ENCODE assay signal across 8 cellular contexts in the genomic region with DNA sequence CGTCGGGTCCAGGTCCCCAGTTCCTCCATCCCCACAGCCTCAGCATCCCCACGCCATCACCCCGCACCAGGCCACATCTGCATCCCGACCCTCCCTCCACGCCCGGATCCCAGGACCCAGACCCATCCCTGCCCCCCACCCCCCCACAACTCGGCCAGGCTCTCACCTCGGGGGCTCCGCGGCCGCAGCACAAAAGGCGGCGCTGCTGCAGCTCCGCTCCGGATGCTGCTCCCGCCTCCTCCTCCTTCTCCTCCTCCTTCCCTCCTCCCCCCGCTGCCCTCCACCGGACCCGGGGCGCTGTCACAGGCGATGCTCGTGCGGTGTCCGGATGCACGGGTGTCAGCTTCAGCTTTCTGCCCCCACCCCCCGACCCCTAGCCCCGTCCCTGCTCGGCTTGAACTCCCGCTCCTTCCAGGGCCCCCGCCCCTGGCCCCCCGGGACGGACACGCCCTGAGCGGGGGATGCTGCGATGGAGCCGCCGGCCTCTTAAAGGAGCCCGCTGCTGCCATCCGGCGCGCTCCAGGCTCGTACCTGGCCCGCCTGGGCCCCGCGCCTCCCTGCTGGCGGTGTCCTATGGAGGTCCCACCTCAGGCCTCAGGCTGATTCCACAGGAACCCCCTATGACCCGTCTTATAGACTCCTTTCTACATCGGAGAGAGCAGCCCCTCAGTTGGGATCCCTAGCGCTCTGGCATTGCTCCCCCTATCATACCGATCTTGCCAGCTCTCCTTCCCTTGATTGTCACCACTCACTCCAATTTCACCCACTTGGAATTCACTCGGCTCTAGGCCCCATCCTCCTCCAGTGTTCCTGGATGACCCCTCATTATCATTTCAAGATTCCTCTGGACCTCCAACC. TPM values are rescaled to one million over a fixed set of nuclear protein-coding genes. Genes with fewer than 3 reads are reported as not detected.
DNase-seq lines count a peak whose midpoint lies in the region; ATAC-seq and TF ChIP-seq lines count a peak whose summit lies in the region.

A gene with protein sequence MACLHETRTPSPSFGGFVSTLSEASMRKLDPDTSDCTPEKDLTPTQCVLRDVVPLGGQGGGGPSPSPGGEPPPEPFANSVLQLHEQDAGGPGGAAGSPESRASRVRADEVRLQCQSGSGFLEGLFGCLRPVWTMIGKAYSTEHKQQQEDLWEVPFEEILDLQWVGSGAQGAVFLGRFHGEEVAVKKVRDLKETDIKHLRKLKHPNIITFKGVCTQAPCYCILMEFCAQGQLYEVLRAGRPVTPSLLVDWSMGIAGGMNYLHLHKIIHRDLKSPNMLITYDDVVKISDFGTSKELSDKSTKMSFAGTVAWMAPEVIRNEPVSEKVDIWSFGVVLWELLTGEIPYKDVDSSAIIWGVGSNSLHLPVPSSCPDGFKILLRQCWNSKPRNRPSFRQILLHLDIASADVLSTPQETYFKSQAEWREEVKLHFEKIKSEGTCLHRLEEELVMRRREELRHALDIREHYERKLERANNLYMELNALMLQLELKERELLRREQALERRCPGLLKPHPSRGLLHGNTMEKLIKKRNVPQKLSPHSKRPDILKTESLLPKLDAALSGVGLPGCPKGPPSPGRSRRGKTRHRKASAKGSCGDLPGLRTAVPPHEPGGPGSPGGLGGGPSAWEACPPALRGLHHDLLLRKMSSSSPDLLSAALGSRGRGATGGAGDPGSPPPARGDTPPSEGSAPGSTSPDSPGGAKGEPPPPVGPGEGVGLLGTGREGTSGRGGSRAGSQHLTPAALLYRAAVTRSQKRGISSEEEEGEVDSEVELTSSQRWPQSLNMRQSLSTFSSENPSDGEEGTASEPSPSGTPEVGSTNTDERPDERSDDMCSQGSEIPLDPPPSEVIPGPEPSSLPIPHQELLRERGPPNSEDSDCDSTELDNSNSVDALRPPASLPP (minus strand): TSS at position 198 of the 858 bp plus-strand sequence. CDS start 12,067 bp downstream, outside the sequence.

- peaks cover 27% of the 10 kb centered on the region for H3K4me1 Mint-ChIP-seq in activated T-helper 2 cell treated with anti-CD3 and anti-CD28 coated beads, Interferon-gamma antibody, Interleukin-2, Interleukin-4, amounts not matched to agents 10 μg/mL and 5 μg/mL and 100 μg/mL, durations not matched to agents 14 hours and 24 hours and 36 hours (ENCODE audit: low read depth)
- H3K4me1 Mint-ChIP-seq in naive thymus-derived CD4-positive, alpha-beta T cell: peaks cover 15 to 61% (median 46%) of the 10 kb centered on the region in 7 donors
- peaks cover 53% of the 10 kb centered on the region for H3K4me1 Mint-ChIP-seq in stimulated activated naive CD8-positive, alpha-beta T cell treated with anti-CD3 and anti-CD28 coated beads, Interleukin-15, amount 100 ng/mL, for 72 hours

- H2AFZ ChIP-seq in OCI-LY1 (ENCODE audit: low read length) (no peak within 1 kb of the TSS), fibroblast of lung (ENCODE audit: low read length) (peak within 1 kb of the TSS; percentile 33)

- peaks cover 30% of the 10 kb centered on the region for H3K4me1 ChIP-seq in OCI-LY1 (ENCODE audit: insufficient read depth, low read length, severe bottlenecking)
- H3K4me1 ChIP-seq in fibroblast of lung (ENCODE audit: control insufficient read depth, extremely low read depth, insufficient read depth, low read length): peaks cover 21% of the 10 kb centered on the region
- peaks cover 27% of the 10 kb centered on the region in 2 donors for H3K4me1 ChIP-seq in naive thymus-derived CD4-positive, alpha-beta T cell (ENCODE audit: control insufficient read depth in 2 of 2, insufficient read depth in 2 of 2, low read length in 2 of 2)

- DNase-seq in NCI-H524 (lab: John Stamatoyannopoulos, UW) (peak; percentile 25 to 60), NCI-H524 treated with DMSO at 0.1 percent for 48 hours (lab: John Stamatoyannopoulos, UW) (no peak), fibroblast of lung (ENCODE audit: low read depth in 2 of 2) (peak; percentile 59 to 77), NCI-H2029 (lab: John Stamatoyannopoulos, UW) (no peak)
- DNase-seq in activated T-helper 2 cell treated with anti-CD3 and anti-CD28 coated beads, Interferon-gamma antibody, Interleukin-2, Interleukin-4, amounts not matched to agents 10 μg/mL and 5 μg/mL and 100 μg/mL, durations not matched to agents 14 hours and 24 hours and 36 hours (ENCODE audit: low spot score): peak; percentile 66
- peak; percentile 43 to 77 (median 61) for DNase-seq in naive thymus-derived CD4-positive, alpha-beta T cell
- DNase-seq in stimulated activated naive CD8-positive, alpha-beta T cell treated with anti-CD3 and anti-CD28 coated beads, Interleukin-15, amount 100 ng/mL, for 72 hours: peak; percentile 71

- intact Hi-C loops in activated T-helper 2 cell treated with anti-CD3 and anti-CD28 coated beads, Interferon-gamma antibody, Interleukin-2, Interleukin-4, amounts not matched to agents 10 μg/mL and 5 μg/mL and 100 μg/mL, durations not matched to agents 14 hours and 24 hours and 36 hours (cut with micrococcal nuclease): loop anchor here (2.0 to 10.0 kb wide), 2 partner anchors 119 to 295 kb away; a partner anchor contains a TSS
- intact Hi-C loops in naive thymus-derived CD4-positive, alpha-beta T cell (cut with micrococcal nuclease): loop anchor here (1.0 to 10.0 kb wide), 13 partner anchors 9 to 781 kb away; a partner anchor contains a TSS

- H3K27ac ChIP-seq in OCI-LY1 (ENCODE audit: low read depth, low read length, poor library complexity, severe bottlenecking): peak within 1 kb of the TSS; percentile 86
- H3K27ac ChIP-seq in fibroblast of lung (ENCODE audit: insufficient read depth, low read length): peak within 1 kb of the TSS; percentile 93
- peak within 1 kb of the TSS; percentile 98 for H3K27ac ChIP-seq in naive thymus-derived CD4-positive, alpha-beta T cell (ENCODE audit: low read depth, low read length)

- H3K9me3 Mint-ChIP-seq in activated T-helper 2 cell treated with anti-CD3 and anti-CD28 coated beads, Interferon-gamma antibody, Interleukin-2, Interleukin-4, amounts not matched to agents 10 μg/mL and 5 μg/mL and 100 μg/mL, durations not matched to agents 14 hours and 24 hours and 36 hours: no peaks in the 10 kb centered on the region
- no peaks in the 10 kb centered on the region for H3K9me3 Mint-ChIP-seq in naive thymus-derived CD4-positive, alpha-beta T cell
- H3K9me3 Mint-ChIP-seq in stimulated activated naive CD8-positive, alpha-beta T cell treated with anti-CD3 and anti-CD28 coated beads, Interleukin-15, amount 100 ng/mL, for 72 hours: no peaks in the 10 kb centered on the region

- H3K27ac Mint-ChIP-seq in activated T-helper 2 cell treated with anti-CD3 and anti-CD28 coated beads, Interferon-gamma antibody, Interleukin-2, Interleukin-4, amounts not matched to agents 10 μg/mL and 5 μg/mL and 100 μg/mL, durations not matched to agents 14 hours and 24 hours and 36 hours: peak within 1 kb of the TSS; percentile 98
- H3K27ac Mint-ChIP-seq in naive thymus-derived CD4-positive, alpha-beta T cell: peak within 1 kb of the TSS; percentile 87 to 100 (median 97)
- H3K27ac Mint-ChIP-seq in stimulated activated naive CD8-positive, alpha-beta T cell treated with anti-CD3 and anti-CD28 coated beads, Interleukin-15, amount 100 ng/mL, for 72 hours: peak within 1 kb of the TSS; percentile 91 to 99

- H4K20me1 ChIP-seq in OCI-LY1 (ENCODE audit: insufficient read depth, low read length) (no peaks in the 10 kb centered on the region), fibroblast of lung (ENCODE audit: control insufficient read depth, extremely low read depth, insufficient read depth, low read length) (no peaks in the 10 kb centered on the region)

- H3K27me3 ChIP-seq in OCI-LY1 (ENCODE audit: insufficient read depth, low read length) (no peaks in the 10 kb centered on the region), fibroblast of lung (ENCODE audit: control insufficient read depth, insufficient read depth, low read length) (no peaks in the 10 kb centered on the region)
- H3K27me3 ChIP-seq in naive thymus-derived CD4-positive, alpha-beta T cell (ENCODE audit: control insufficient read depth in 2 of 2, insufficient read depth in 2 of 2, low read length in 2 of 2): no peaks in the 10 kb centered on the region

- H3K4me2 ChIP-seq in OCI-LY1 (ENCODE audit: low read length) (peak within 1 kb of the TSS; percentile 97), fibroblast of lung (ENCODE audit: extremely low read depth, insufficient read depth, low read length) (peak within 1 kb of the TSS; percentile 92)

- H3K9me3 ChIP-seq in OCI-LY1 (ENCODE audit: low read length): no peaks in the 10 kb centered on the region
- H3K9me3 ChIP-seq in fibroblast of lung (ENCODE audit: control insufficient read depth, insufficient read depth, low read depth, low read length): no peaks in the 10 kb centered on the region
- no peaks in the 10 kb centered on the region for H3K9me3 ChIP-seq in naive thymus-derived CD4-positive, alpha-beta T cell (ENCODE audit: control insufficient read depth in 2 of 3, low read length in 3 of 3)

- no peaks in the 10 kb centered on the region for H3F3A ChIP-seq in OCI-LY1 (ENCODE audit: insufficient read depth, low read length)

- no peaks in the 10 kb centered on the region for H3K9me2 ChIP-seq in OCI-LY1 (ENCODE audit: low read depth, low read length)

- POLR2A ChIA-PET in naive thymus-derived CD4-positive, alpha-beta T cell (lab: Charles Lee): interaction anchor here (0.6 to 5.9 kb wide), 16 partner anchors 8 to 340 kb away, joined by 3 to 47 read pairs (median 6); a partner anchor contains a TSS

- H3K79me2 ChIP-seq in OCI-LY1 (ENCODE audit: insufficient read depth, low read length) (peaks cover 7% of the 10 kb centered on the region; the same call in 1 of the 2 replicates), fibroblast of lung (ENCODE audit: control insufficient read depth, insufficient read depth, low read length) (peaks cover 38% of the 10 kb centered on the region)

- H3K27me3 Mint-ChIP-seq in activated T-helper 2 cell treated with anti-CD3 and anti-CD28 coated beads, Interferon-gamma antibody, Interleukin-2, Interleukin-4, amounts not matched to agents 10 μg/mL and 5 μg/mL and 100 μg/mL, durations not matched to agents 14 hours and 24 hours and 36 hours (ENCODE audit: low read depth): no peaks in the 10 kb centered on the region
- H3K27me3 Mint-ChIP-seq in naive thymus-derived CD4-positive, alpha-beta T cell: no peaks in the 10 kb centered on the region
- H3K27me3 Mint-ChIP-seq in stimulated activated naive CD8-positive, alpha-beta T cell treated with anti-CD3 and anti-CD28 coated beads, Interleukin-15, amount 100 ng/mL, for 72 hours: no peaks in the 10 kb centered on the region

- peak within 1 kb of the TSS; percentile 90 for H3K4me3 Mint-ChIP-seq in activated T-helper 2 cell treated with anti-CD3 and anti-CD28 coated beads, Interferon-gamma antibody, Interleukin-2, Interleukin-4, amounts not matched to agents 10 μg/mL and 5 μg/mL and 100 μg/mL, durations not matched to agents 14 hours and 24 hours and 36 hours (ENCODE audit: low read depth)
- H3K4me3 Mint-ChIP-seq in naive thymus-derived CD4-positive, alpha-beta T cell: peak within 1 kb of the TSS; percentile 86 to 96 (median 92)
- H3K4me3 Mint-ChIP-seq in stimulated activated naive CD8-positive, alpha-beta T cell treated with anti-CD3 and anti-CD28 coated beads, Interleukin-15, amount 100 ng/mL, for 72 hours: peak within 1 kb of the TSS; percentile 84 to 95

- ATAC-seq in naive thymus-derived CD4-positive, alpha-beta T cell: no peak
- ATAC-seq in stimulated activated naive CD8-positive, alpha-beta T cell treated with anti-CD3 and anti-CD28 coated beads, Interleukin-15, amount 100 ng/mL, for 72 hours: peak; percentile 15

- H3K36me3 ChIP-seq in OCI-LY1 (ENCODE audit: insufficient read depth, low read length) (peaks cover 6% of the 10 kb centered on the region; the same call in 1 of the 2 replicates), fibroblast of lung (ENCODE audit: control insufficient read depth, insufficient read depth, low read length) (peaks cover 12% of the 10 kb centered on the region)
- peaks cover 0 to 13% (median 0%) of the 10 kb centered on the region in 3 experiments for H3K36me3 ChIP-seq in naive thymus-derived CD4-positive, alpha-beta T cell (ENCODE audit: control insufficient read depth in 2 of 3, insufficient read depth in 3 of 3, low read length in 3 of 3)

- H3K36me3 Mint-ChIP-seq in activated T-helper 2 cell treated with anti-CD3 and anti-CD28 coated beads, Interferon-gamma antibody, Interleukin-2, Interleukin-4, amounts not matched to agents 10 μg/mL and 5 μg/mL and 100 μg/mL, durations not matched to agents 14 hours and 24 hours and 36 hours (ENCODE audit: low read depth): peaks cover 4% of the 10 kb centered on the region
- H3K36me3 Mint-ChIP-seq in naive thymus-derived CD4-positive, alpha-beta T cell: peaks cover 0 to 5% (median 0%) of the 10 kb centered on the region in 5 donors

- TF ChIP-seq CTCF in OCI-LY1 (IDR thresholded peaks at IDR 0.05; ENCODE audit: low read length) (peak; percentile 12; the same call in 1 of the 2 replicates), fibroblast of lung (conservative IDR thresholded peaks at IDR 0.05 in 1 of 2, IDR thresholded peaks at IDR 0.05 in 1 of 2; ENCODE audit: low read depth in 1 of 2, low read length in 2 of 2) (peak in 1 of 2 donors; percentile 3)

- CTCF ChIA-PET in naive thymus-derived CD4-positive, alpha-beta T cell (lab: Charles Lee): interaction anchor here (0.9 to 1.6 kb wide), 4 partner anchors 9 to 48 kb away, joined by 3 to 8 read pairs (median 6); no protein-coding TSS in a partner anchor

- H3K9ac ChIP-seq in OCI-LY1 (ENCODE audit: low read length): peak within 1 kb of the TSS; percentile 80
- peak within 1 kb of the TSS; percentile 81 for H3K9ac ChIP-seq in fibroblast of lung (ENCODE audit: insufficient read depth, low read length)

- H3K4me3 ChIP-seq in OCI-LY1 (ENCODE audit: low read depth, low read length, poor library complexity, severe bottlenecking) (peak within 1 kb of the TSS; percentile 80), fibroblast of lung (replicated peaks in 1 of 4; ENCODE audit: control extremely low read depth in 1 of 4, insufficient read depth in 1 of 4, low read depth in 3 of 4, low read length in 4 of 4) (peak within 1 kb of the TSS; percentile 33 to 96 (median 76))
- H3K4me3 ChIP-seq in naive thymus-derived CD4-positive, alpha-beta T cell (ENCODE audit: low read length): peak within 1 kb of the TSS; percentile 84

RNA-seq across cellular contexts. Expression of the gene that starts here (rescaled TPM):
- total RNA-seq in activated T-helper 2 cell treated with anti-CD3 and anti-CD28 coated beads, Interferon-gamma antibody, Interleukin-2, Interleukin-4, amounts not matched to agents 10 μg/mL and 5 μg/mL and 100 μg/mL, durations not matched to agents 14 hours and 24 hours and 36 hours: 14.4 and 14.7 TPM in 2 replicates
- 37.8 and 40.8 TPM in 2 replicates for total RNA-seq in fibroblast of lung
- 31.2 and 31.6 TPM in 2 replicates for polyA plus RNA-seq in fibroblast of lung
- polyA plus RNA-seq in fibroblast of lung (2012): 23.9 and 24.4 TPM in 2 replicates
- polyA minus RNA-seq in fibroblast of lung (ENCODE audit: low replicate concordance): 69.0 and 85.2 TPM in 2 replicates
- 10 to 100 TPM; 21.8 to 29.7 (median 23.0) TPM for total RNA-seq in naive thymus-derived CD4-positive, alpha-beta T cell
- 1 to 10 TPM; 4.9 to 6.6 TPM for polyA plus RNA-seq in naive thymus-derived CD4-positive, alpha-beta T cell

Comparison
In these comparisons a context has a peak if more than half of its experiments do, and no peak if none do; other contexts are left out.
1. DNase-seq: peak in NCI-H524 (2 of 2), activated T-helper 2 cell treated with anti-CD3 and anti-CD28 coated beads, Interferon-gamma antibody, Interleukin-2, Interleukin-4, amounts not matched to agents 10 μg/mL and 5 μg/mL and 100 μg/mL, durations not matched to agents 14 hours and 24 hours and 36 hours (single experiment), fibroblast of lung (2 of 2), naive thymus-derived CD4-positive, alpha-beta T cell (9 of 9) and stimulated activated naive CD8-positive, alpha-beta T cell treated with anti-CD3 and anti-CD28 coated beads, Interleukin-15, amount 100 ng/mL, for 72 hours (2 of 2); none in NCI-H524 treated with DMSO at 0.1 percent for 48 hours (single experiment) and NCI-H2029 (single experiment).
2. Peak in every context shown above with its lines, with median percentiles within 50 percentile points of each other: H3K27ac ChIP-seq, H3K4me3 ChIP-seq, H3K27ac Mint-ChIP-seq and H3K4me3 Mint-ChIP-seq.